Comparison of ENCODE assay signal across 16 cellular contexts in the genomic region with DNA sequence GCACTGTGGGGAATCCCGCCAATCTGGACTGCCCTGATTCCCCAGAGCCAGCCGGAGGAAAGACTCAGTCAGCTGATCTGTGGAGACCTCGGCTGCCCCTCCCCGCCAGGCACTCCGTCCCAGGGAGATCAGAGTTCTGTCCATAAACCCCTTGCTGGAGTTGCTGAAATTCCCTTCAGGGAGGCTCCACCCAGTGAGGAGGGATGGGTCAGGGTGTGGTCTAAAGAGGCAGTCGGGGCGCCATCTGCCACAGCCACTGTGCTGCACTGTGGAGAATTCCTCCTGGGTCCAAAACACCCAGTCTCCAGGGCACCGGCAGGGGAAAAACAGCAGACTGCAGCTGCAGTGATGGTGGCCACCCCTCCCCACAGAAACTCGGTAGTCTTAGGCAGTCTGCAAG.
A peak's percentile ranks its signal among the peaks of the same experiment; 100 is the strongest.
DNase-seq lines count a peak whose midpoint lies in the region; ATAC-seq and TF ChIP-seq lines count a peak whose summit lies in the region.
"Had no signal": no experiment of that assay in that cellular context is flagged by ENCODE, and none has a peak within 500 bp of the region (broad histone marks: within the 10 kb centered on the region; RNA-seq: fewer than 3 reads in every experiment).

No MANE protein-coding gene starts in this region.

- H3K27me3 ChIP-seq in GM23338 (ENCODE audit: insufficient read depth) (no peaks in the 10 kb centered on the region), neural progenitor cell (no peaks in the 10 kb centered on the region), brain microvascular endothelial cell (replicated peaks) (no peaks in the 10 kb centered on the region), mesendoderm (ENCODE audit: insufficient read depth, low read length, poor library complexity) (no peaks in the 10 kb centered on the region), tibial artery (no peaks in the 10 kb centered on the region)
- H3K27me3 ChIP-seq: BLaER1 had no signal

- H3K4me3 ChIP-seq in GM23338: no peak overlapping the region
- H3K4me3 ChIP-seq in neural progenitor cell: no peak overlapping the region
- no peak overlapping the region for H3K4me3 ChIP-seq in brain microvascular endothelial cell (ENCODE audit: low read depth, low read length)
- H3K4me3 ChIP-seq in mesendoderm (ENCODE audit: low read length): no peak overlapping the region
- no peak overlapping the region for H3K4me3 ChIP-seq in tibial artery
- H3K4me3 ChIP-seq: BLaER1, GM12878 had no signal

- H3K27ac ChIP-seq in GM23338 (ENCODE audit: low read depth): no peak overlapping the region
- H3K27ac ChIP-seq in neural progenitor cell: no peak overlapping the region
- H3K27ac ChIP-seq in brain microvascular endothelial cell: no peak overlapping the region
- no peak overlapping the region for H3K27ac ChIP-seq in mesendoderm (ENCODE audit: low read depth, low read length)
- H3K27ac ChIP-seq in tibial artery: no peak overlapping the region
- H3K27ac ChIP-seq: BLaER1 had no signal

- no peaks in the 10 kb centered on the region for H3K36me3 Mint-ChIP-seq in GM23338 (ENCODE audit: low read depth)
- peaks cover 5% of the 10 kb centered on the region for H3K36me3 Mint-ChIP-seq in chondrocyte (ENCODE audit: low read depth)
- H3K36me3 Mint-ChIP-seq in neural progenitor cell: no peaks in the 10 kb centered on the region
- H3K36me3 Mint-ChIP-seq: CD8-positive, alpha-beta memory T cell had no signal

- no peak; the same call in 2 of the 3 replicates for ATAC-seq in GM23338
- ATAC-seq: GM12878, HCT116 had no signal

- DNase-seq in GM23338 (ENCODE audit: low spot score) (peak; percentile 1), NCI-H2171 treated with DMSO at 0.1 percent for 48 hours (lab: John Stamatoyannopoulos, UW) (peak; percentile 85), chondrocyte (ENCODE audit: low spot score) (peak; percentile 72), neural progenitor cell (ENCODE audit: low spot score) (no peak), RPMI8226 (no peak), brain microvascular endothelial cell (no peak), mesendoderm (no peak), tibial artery (no peak)
- DNase-seq: 8988T; AML-193; CD8-positive, alpha-beta memory T cell; GOT3 had no signal

- H3K4me2 ChIP-seq in GM23338 (no peak overlapping the region), neural progenitor cell (no peak overlapping the region), mesendoderm (ENCODE audit: low read length) (no peak overlapping the region)
- H3K4me2 ChIP-seq: BLaER1 had no signal

- no peak overlapping the region for H2AK5ac ChIP-seq in mesendoderm (ENCODE audit: low read length)

- no peaks in the 10 kb centered on the region for H3K4me1 Mint-ChIP-seq in GM23338
- peaks cover 18% of the 10 kb centered on the region for H3K4me1 Mint-ChIP-seq in chondrocyte (ENCODE audit: low read depth)
- no peaks in the 10 kb centered on the region for H3K4me1 Mint-ChIP-seq in neural progenitor cell
- H3K4me1 Mint-ChIP-seq: CD8-positive, alpha-beta memory T cell had no signal

- no peak overlapping the region for H3K4ac ChIP-seq in mesendoderm (ENCODE audit: low read depth, low read length)

- no peaks in the 10 kb centered on the region for H3K79me1 ChIP-seq in mesendoderm (ENCODE audit: low read length)

- no peak overlapping the region for H2BK5ac ChIP-seq in mesendoderm (ENCODE audit: low read length)

- in situ Hi-C loops in brain microvascular endothelial cell (cut with HindIII; ENCODE audit: low pct_ligation_motif_present, low sequenced_read_pairs): no loop called here

- H3K9me3 ChIP-seq in neural progenitor cell (ENCODE audit: low read depth) (no peaks in the 10 kb centered on the region), tibial artery (peaks cover 0 to 6% (median 0%) of the 10 kb centered on the region in 3 donors)
- H3K9me3 ChIP-seq: BLaER1, Caco-2 had no signal

- H3K27me3 Mint-ChIP-seq in GM23338 (ENCODE audit: insufficient read depth, low read depth, poor library complexity): peaks cover 2% of the 10 kb centered on the region
- no peaks in the 10 kb centered on the region for H3K27me3 Mint-ChIP-seq in chondrocyte (ENCODE audit: low read depth)
- no peaks in the 10 kb centered on the region for H3K27me3 Mint-ChIP-seq in neural progenitor cell (ENCODE audit: insufficient read depth, low read depth)
- H3K27me3 Mint-ChIP-seq: CD8-positive, alpha-beta memory T cell had no signal

- no peak overlapping the region for H3K56ac ChIP-seq in mesendoderm (ENCODE audit: low read length)

- no peaks in the 10 kb centered on the region for H4K20me1 ChIP-seq in GM23338 (replicated peaks; ENCODE audit: insufficient read depth)
- H4K20me1 ChIP-seq in neural progenitor cell (ENCODE audit: low read depth): no peaks in the 10 kb centered on the region
- H4K20me1 ChIP-seq: BLaER1 had no signal

- TF ChIP-seq CTCF in GM23338 (conservative IDR thresholded peaks at IDR 0.05; ENCODE audit: low read depth in 2 of 2): no peak
- no peak for TF ChIP-seq CTCF in chondrocyte (IDR thresholded peaks at IDR 0.05)
- no peak for TF ChIP-seq CTCF in neural progenitor cell (IDR thresholded peaks at IDR 0.05)
- no peak for TF ChIP-seq CTCF in brain microvascular endothelial cell (IDR thresholded peaks at IDR 0.05; ENCODE audit: low read depth, low read length, missing control alignments)
- no peak for TF ChIP-seq CTCF in tibial artery (IDR thresholded peaks at IDR 0.05)

- no peak overlapping the region for H3K4me3 Mint-ChIP-seq in GM23338
- H3K4me3 Mint-ChIP-seq in chondrocyte (ENCODE audit: unreplicated experiment): no peak overlapping the region
- no peak overlapping the region for H3K4me3 Mint-ChIP-seq in neural progenitor cell
- H3K4me3 Mint-ChIP-seq: CD8-positive, alpha-beta memory T cell had no signal

- peak overlapping the region; percentile 77; the same call in 1 of the 2 replicates for H2AFZ ChIP-seq in GM23338
- H2AFZ ChIP-seq in neural progenitor cell (replicated peaks): peak overlapping the region; percentile 27

- no peak overlapping the region for H3K18ac ChIP-seq in mesendoderm (ENCODE audit: low read length)

- no peak overlapping the region for H3K23ac ChIP-seq in mesendoderm (ENCODE audit: low read length)

- no peaks in the 10 kb centered on the region; the same call in 1 of the 3 replicates for H3K9me3 Mint-ChIP-seq in GM23338
- peaks cover 30% of the 10 kb centered on the region for H3K9me3 Mint-ChIP-seq in chondrocyte (ENCODE audit: low read depth)
- peaks cover 8% of the 10 kb centered on the region for H3K9me3 Mint-ChIP-seq in neural progenitor cell

- intact Hi-C loops in tibial artery (cut with DNase I; ENCODE audit: low total_unique reads): no loop called here

- no peaks in the 10 kb centered on the region for H3K36me3 ChIP-seq in GM23338 (ENCODE audit: insufficient read depth)
- H3K36me3 ChIP-seq in neural progenitor cell: no peaks in the 10 kb centered on the region
- H3K36me3 ChIP-seq in brain microvascular endothelial cell (replicated peaks): no peaks in the 10 kb centered on the region
- no peaks in the 10 kb centered on the region for H3K36me3 ChIP-seq in mesendoderm (ENCODE audit: control insufficient read depth, insufficient read depth, low read length)
- H3K36me3 ChIP-seq in tibial artery: no peaks in the 10 kb centered on the region
- H3K36me3 ChIP-seq: BLaER1 had no signal

- H3K9ac ChIP-seq in neural progenitor cell (no peak overlapping the region), mesendoderm (ENCODE audit: low read length) (no peak overlapping the region)
- H3K9ac ChIP-seq: BLaER1 had no signal

- no peaks in the 10 kb centered on the region for H3K9me2 ChIP-seq in GM23338 (ENCODE audit: insufficient read depth)

- H4K8ac ChIP-seq in mesendoderm (ENCODE audit: low read depth, low read length): no peak overlapping the region

- H3F3A ChIP-seq in GM23338 (replicated peaks; ENCODE audit: low read depth) (no peaks in the 10 kb centered on the region), neural progenitor cell (ENCODE audit: low read depth) (no peaks in the 10 kb centered on the region)

- H3K79me2 ChIP-seq in GM23338 (replicated peaks; ENCODE audit: insufficient read depth) (no peaks in the 10 kb centered on the region), neural progenitor cell (ENCODE audit: low read depth) (no peaks in the 10 kb centered on the region), mesendoderm (ENCODE audit: control insufficient read depth, insufficient read depth, low read length) (no peaks in the 10 kb centered on the region)

- no peak overlapping the region for H4K5ac ChIP-seq in mesendoderm (ENCODE audit: low read length)

- no peaks in the 10 kb centered on the region for H3K4me1 ChIP-seq in GM23338 (ENCODE audit: insufficient read depth)
- no peaks in the 10 kb centered on the region for H3K4me1 ChIP-seq in neural progenitor cell
- H3K4me1 ChIP-seq in mesendoderm (ENCODE audit: control insufficient read depth, low read depth, low read length): no peaks in the 10 kb centered on the region
- no peaks in the 10 kb centered on the region for H3K4me1 ChIP-seq in tibial artery
- H3K4me1 ChIP-seq: BLaER1, Caco-2 had no signal

- no CpG with 5 or more reads among the region's 9 CpGs for WGBS in mesendoderm (ENCODE audit: extremely low coverage, insufficient coverage, low lambda C conversion rate)

- H3K27ac Mint-ChIP-seq in GM23338: no peak overlapping the region
- H3K27ac Mint-ChIP-seq in chondrocyte (ENCODE audit: unreplicated experiment): no peak overlapping the region
- H3K27ac Mint-ChIP-seq in neural progenitor cell: no peak overlapping the region

- H2BK15ac ChIP-seq in mesendoderm (replicated peaks; ENCODE audit: low read depth): no peak overlapping the region

- no peak overlapping the region for H2BK120ac ChIP-seq in mesendoderm (ENCODE audit: low read depth, low read length)

TF ChIP-seq in GM23338, 12 proteins besides CTCF, POLR2A, EP300 and RAD21 (continues in another document):
- TF ChIP-seq EZH2 (IDR thresholded peaks at IDR 0.05; ENCODE audit: low read depth, unreplicated experiment): no peak
- TF ChIP-seq CREB1 (CRISPR knock-in tag; IDR thresholded peaks at IDR 0.05; ENCODE audit: low read depth): no peak
- TF ChIP-seq JUNB (IDR thresholded peaks at IDR 0.05; ENCODE audit: unreplicated experiment): no peak

Comparison
In these comparisons a context has a peak if more than half of its experiments do, and no peak if none do; other contexts are left out.
1. DNase-seq: peak in GM23338 (single experiment), NCI-H2171 treated with DMSO at 0.1 percent for 48 hours (single experiment) and chondrocyte (single experiment); none in neural progenitor cell (single experiment), RPMI8226 (single experiment), brain microvascular endothelial cell (single experiment), mesendoderm (single experiment) and tibial artery (0 of 2).